ENCODE assay signal across 8 cellular contexts in the genomic region with DNA sequence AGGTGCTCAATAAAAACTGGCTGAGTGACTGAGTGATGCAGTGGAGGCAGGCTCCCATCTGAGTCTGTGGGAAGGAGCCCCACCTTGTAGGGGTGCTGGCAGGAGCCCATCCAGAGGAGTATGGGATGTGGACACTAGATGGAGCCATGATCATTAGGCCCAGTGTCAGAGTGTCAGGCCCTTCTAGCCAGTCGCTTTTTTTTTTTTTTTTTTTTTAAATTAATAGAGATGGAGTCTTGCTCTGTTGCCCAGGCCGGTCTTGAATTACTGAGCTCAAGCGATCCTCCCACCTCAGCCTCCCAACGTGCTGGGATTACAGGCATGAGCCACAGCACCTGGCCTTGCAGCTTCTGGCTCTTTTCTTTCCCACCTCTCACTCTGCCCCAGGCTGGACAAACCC. TPM values are rescaled to one million over a fixed set of nuclear protein-coding genes. Genes with fewer than 3 reads are reported as not detected.
DNase-seq lines count a peak whose midpoint lies in the region; TF ChIP-seq lines count a peak whose summit lies in the region.
"Had no signal": no experiment of that assay in that cellular context is flagged by ENCODE, and none has a peak within 500 bp of the region (broad histone marks: within the 10 kb centered on the region; RNA-seq: fewer than 3 reads in every experiment).

No MANE protein-coding gene starts in this region.

- H3K9me3 Mint-ChIP-seq in HFFc6 (no peaks in the 10 kb centered on the region), brain (no peaks in the 10 kb centered on the region)

- DNase-seq in GM12865 (ENCODE audit: low read depth), result peak; percentile 88
- DNase-seq in HFFc6, result peak; percentile 77
- peak; percentile 17 for DNase-seq in NCI-H1417 treated with DMSO at 0.1 percent for 48 hours (lab: John Stamatoyannopoulos, UW)
- DNase-seq in T-helper 2 cell, result peak in 3 of 5 experiments; percentile 33 to 80 (median 46)
- DNase-seq in hypothalamus (lab: John Stamatoyannopoulos, UW), result peak in 34 of 51 donors; percentile 9 to 73 (median 35)
- peak; percentile 24 to 47 for DNase-seq in stimulated activated CD4-positive, alpha-beta T cell treated with anti-CD3 and anti-CD28 coated beads, Interleukin-15, amount 100 ng/mL, for 48 hours (ENCODE audit: low read depth in 2 of 2)

- peaks cover 5% of the 10 kb centered on the region for H3K36me3 Mint-ChIP-seq in HFFc6 (ENCODE audit: low read depth)
- peaks cover 1% of the 10 kb centered on the region for H3K36me3 Mint-ChIP-seq in brain

- H3K27me3 Mint-ChIP-seq in HFFc6 (ENCODE audit: insufficient read depth), result no peaks in the 10 kb centered on the region; the same call in 1 of the 2 replicates
- H3K27me3 Mint-ChIP-seq in brain, result peaks cover 3% of the 10 kb centered on the region

- H3K4me3 Mint-ChIP-seq in HFFc6 (no peak overlapping the region), brain (no peak overlapping the region)

- peak; percentile 74 for TF ChIP-seq CTCF in GM12865 (IDR thresholded peaks at IDR 0.05; ENCODE audit: insufficient read depth, low read depth, low read length, missing control alignments)
- peak; percentile 87 for TF ChIP-seq CTCF in HFFc6 (IDR thresholded peaks at IDR 0.05)
- peak; percentile 53 to 61 for TF ChIP-seq CTCF in brain (conservative IDR thresholded peaks at IDR 0.05)

- no peak overlapping the region for H3K4me3 ChIP-seq in GM12865 (ENCODE audit: low read depth, low read length)

- H3K4me1 Mint-ChIP-seq in HFFc6 (ENCODE audit: low read depth) (peaks cover 56% of the 10 kb centered on the region), brain (peaks cover 27% of the 10 kb centered on the region)

- H3K27ac Mint-ChIP-seq in HFFc6 (peak overlapping the region; percentile 38; the same call in 1 of the 2 replicates), brain (peak overlapping the region in 1 of 5 experiments; percentile 52)

RNA-seq across cellular contexts. Expression of a gene that starts 11.5 kb away (rescaled TPM):
- total RNA-seq in HFFc6 (2021; fragmentation: NEBNext Ultra II Directional; extraction: Animal tissue kit (Norgen Biotek cat#: 25700)), result 10 to 100 TPM; 18.0 to 20.9 (median 18.7) TPM
- 29.7 TPM for polyA plus RNA-seq in brain (ENCODE audit: insufficient read depth, low read depth, low replicate concordance)

RNA-seq across cellular contexts. Expression of a gene that starts 11.7 kb away (rescaled TPM):
- total RNA-seq in HFFc6 (2021; fragmentation: NEBNext Ultra II Directional; extraction: Animal tissue kit (Norgen Biotek cat#: 25700)), result 10 to 100 TPM; 60.1 to 71.0 (median 61.9) TPM
- 41.9 TPM for polyA plus RNA-seq in brain (ENCODE audit: insufficient read depth, low read depth, low replicate concordance)

RNA-seq across cellular contexts. Expression of a gene that starts 24.3 kb away (rescaled TPM):
- 10 to 100 TPM; 19.0 to 33.3 (median 20.6) TPM for total RNA-seq in HFFc6 (2021; fragmentation: NEBNext Ultra II Directional; extraction: Animal tissue kit (Norgen Biotek cat#: 25700))
- polyA plus RNA-seq in brain (ENCODE audit: insufficient read depth, low read depth, low replicate concordance), result 16.1 TPM

RNA-seq across cellular contexts. Expression of a gene that starts 47.5 kb away (rescaled TPM):
- under 1 TPM in 1 of 6 experiments, not detected in 5; 0.17 TPM for total RNA-seq in HFFc6 (2021; fragmentation: NEBNext Ultra II Directional; extraction: Animal tissue kit (Norgen Biotek cat#: 25700))
- polyA plus RNA-seq in brain (ENCODE audit: insufficient read depth, low read depth, low replicate concordance), result not detected
- total RNA-seq: glomerular endothelial cell had no signal

Comparison
In these comparisons a context has a peak if more than half of its experiments do, and no peak if none do; other contexts are left out.
1. DNase-seq: peak in every context shown above with its lines; median percentile 88 in GM12865; 77 in HFFc6; 46 in T-helper 2 cell; 36 in stimulated activated CD4-positive, alpha-beta T cell treated with anti-CD3 and anti-CD28 coated beads, Interleukin-15, amount 100 ng/mL, for 48 hours; 35 in hypothalamus; 17 in NCI-H1417 treated with DMSO at 0.1 percent for 48 hours.